In the genomic region with DNA sequence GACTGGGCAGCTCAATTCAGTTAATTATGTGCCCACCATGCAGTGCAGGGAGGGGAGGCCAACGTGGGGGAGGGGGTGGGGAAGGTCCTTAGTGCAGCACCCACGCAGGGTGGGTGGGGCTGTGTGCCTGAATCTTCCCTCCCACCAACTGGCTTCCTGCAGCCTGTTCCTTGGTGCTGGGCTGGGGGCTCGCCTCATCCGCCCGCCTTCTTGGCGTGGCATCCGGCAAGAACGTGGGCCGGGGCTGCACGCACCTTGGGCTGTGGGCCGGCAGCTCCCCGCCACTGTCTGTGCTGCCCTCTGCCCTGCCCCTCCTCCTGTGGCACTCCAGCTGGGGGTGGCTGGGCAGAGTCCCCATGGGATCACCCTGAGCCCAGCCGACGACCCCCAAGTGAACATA, we compare ENCODE assay signal across 1 cellular context.
TF ChIP-seq lines count a peak whose summit lies in the region.

No MANE protein-coding gene starts in this region.

TF ChIP-seq in HepG2, 621 proteins besides CTCF, POLR2A, EP300 and RAD21:
- TF ChIP-seq ZNF768 (CRISPR knock-in tag; IDR thresholded peaks at IDR 0.05) (no peak), HNRNPL (IDR thresholded peaks at IDR 0.05; ENCODE audit: low read depth, low read length) (0 out of 2 replicates have a peak, but pooled peaks have one; percentile 21)
